ENCODE assay signal across 12 cellular contexts in the genomic region with DNA sequence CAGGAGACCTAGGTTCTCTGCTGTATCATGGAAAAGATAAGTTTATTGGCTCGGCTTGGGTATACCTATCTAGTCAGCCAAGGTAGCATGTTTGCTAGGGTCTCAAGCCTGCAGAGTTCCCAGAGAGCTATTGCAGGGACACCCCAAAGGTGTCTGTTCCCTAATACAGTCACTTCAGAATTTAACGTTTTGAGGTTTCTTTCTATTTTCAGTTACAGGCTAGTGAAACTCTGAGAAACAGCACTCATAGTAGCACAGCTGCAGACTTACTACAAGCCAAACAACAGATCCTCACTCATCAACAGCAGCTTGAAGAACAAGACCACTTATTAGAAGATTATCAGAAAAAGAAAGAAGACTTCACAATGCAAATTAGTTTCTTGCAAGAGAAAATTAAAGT. TPM values are rescaled to one million over a fixed set of nuclear protein-coding genes. Genes with fewer than 3 reads are reported as not detected.
DNase-seq lines count a peak whose midpoint lies in the region; ATAC-seq and TF ChIP-seq lines count a peak whose summit lies in the region.
"Had no signal": no experiment of that assay in that cellular context is flagged by ENCODE, and none has a peak within 500 bp of the region (broad histone marks: within the 10 kb centered on the region; RNA-seq: fewer than 3 reads in every experiment).

No MANE protein-coding gene starts in this region.

- H3K4me1 ChIP-seq in MM.1S (ENCODE audit: low read length): peaks cover 27% of the 10 kb centered on the region
- no peaks in the 10 kb centered on the region for H3K4me1 ChIP-seq in GM23248 (ENCODE audit: insufficient read depth)
- H3K4me1 ChIP-seq: Caco-2, tibial nerve had no signal

- H3K4me1 Mint-ChIP-seq in effector memory CD8-positive, alpha-beta T cell (ENCODE audit: low read depth in 2 of 2): no peaks in the 10 kb centered on the region
- H3K4me1 Mint-ChIP-seq: activated naive CD8-positive, alpha-beta T cell treated with anti-CD3 and anti-CD28 coated beads, Interleukin-2, amount 50 U/mL, for 24 hours had no signal

- no peaks in the 10 kb centered on the region for H3K27me3 ChIP-seq in MM.1S (replicated peaks; ENCODE audit: insufficient read depth, low read length)
- H3K27me3 ChIP-seq in GM23248 (replicated peaks; ENCODE audit: insufficient read depth): no peaks in the 10 kb centered on the region
- H3K27me3 ChIP-seq: tibial nerve had no signal

- no peak for TF ChIP-seq CTCF in MM.1S (IDR thresholded peaks at IDR 0.05; ENCODE audit: low read length)

- ATAC-seq in GM18520 (IDR thresholded peaks at IDR 0.05; ENCODE audit: unreplicated experiment) (peak; percentile 80), GM21390 (IDR thresholded peaks at IDR 0.05; ENCODE audit: unreplicated experiment) (peak; percentile 95), HG03045 (IDR thresholded peaks at IDR 0.05; ENCODE audit: unreplicated experiment) (peak; percentile 95)
- ATAC-seq in effector memory CD8-positive, alpha-beta T cell (replicated peaks): no peak
- ATAC-seq: activated CD8-positive, alpha-beta T cell treated with anti-CD3 and anti-CD28 coated beads, Interleukin-2, amount 10 ng/mL, durations not matched to agents 7 days and 5 days; activated naive CD8-positive, alpha-beta T cell treated with anti-CD3 and anti-CD28 coated beads, Interleukin-2, amount 50 U/mL, for 24 hours had no signal

- H3K4me3 ChIP-seq in MM.1S (ENCODE audit: low read length) (no peak overlapping the region), GM23248 (no peak overlapping the region)
- H3K4me3 ChIP-seq: tibial nerve had no signal

- H3F3A ChIP-seq in MM.1S (ENCODE audit: insufficient read depth, low read length) (peaks cover 9% of the 10 kb centered on the region), GM23248 (ENCODE audit: insufficient read depth) (no peaks in the 10 kb centered on the region)

- in situ Hi-C loops in GM23248 (cut with MboI) (no loop called here), ACHN (cut with HindIII; ENCODE audit: low pct_ligation_motif_present, low pct_unique_long_range_greater_than_20kb, low sequenced_read_pairs) (no loop called here)

- 93 to 97% methylated on average over 2 of the region's 2 CpGs for WGBS in GM23248 (ENCODE audit: low coverage in 1 of 2, low lambda C conversion rate in 2 of 2, missing lambda C conversion rate in 2 of 2), 2 experiments

- H3K9me3 ChIP-seq in MM.1S (replicated peaks; ENCODE audit: insufficient read depth, low read length): no peaks in the 10 kb centered on the region; the same call in 1 of the 2 replicates
- H3K9me3 ChIP-seq in GM23248 (ENCODE audit: low read depth): no peaks in the 10 kb centered on the region
- H3K9me3 ChIP-seq: Caco-2, tibial nerve had no signal

- H3K4me2 ChIP-seq in MM.1S (ENCODE audit: low read depth, low read length) (peak overlapping the region; percentile 37; the same call in 1 of the 2 replicates), GM23248 (ENCODE audit: unreplicated experiment) (no peak overlapping the region)

- no peak overlapping the region for H2AFZ ChIP-seq in MM.1S (ENCODE audit: low read length)
- H2AFZ ChIP-seq in GM23248: no peak overlapping the region

- H3K9ac ChIP-seq in MM.1S (ENCODE audit: low read length) (no peak overlapping the region), GM23248 (no peak overlapping the region)

- H3K36me3 ChIP-seq in MM.1S (replicated peaks; ENCODE audit: insufficient read depth, low read length) (no peaks in the 10 kb centered on the region; the same call in 1 of the 2 replicates), GM23248 (ENCODE audit: low read depth) (peaks cover 28% of the 10 kb centered on the region; the same call in 1 of the 2 replicates)

- H3K79me2 ChIP-seq in MM.1S (ENCODE audit: low read length) (no peaks in the 10 kb centered on the region), GM23248 (ENCODE audit: insufficient read depth) (no peaks in the 10 kb centered on the region)

- H3K27me3 Mint-ChIP-seq in effector memory CD8-positive, alpha-beta T cell: no peaks in the 10 kb centered on the region
- H3K27me3 Mint-ChIP-seq: activated naive CD8-positive, alpha-beta T cell treated with anti-CD3 and anti-CD28 coated beads, Interleukin-2, amount 50 U/mL, for 24 hours had no signal

- H3K36me3 Mint-ChIP-seq in effector memory CD8-positive, alpha-beta T cell (ENCODE audit: insufficient read depth): peaks cover 55% of the 10 kb centered on the region

- no peak overlapping the region for H3K27ac Mint-ChIP-seq in effector memory CD8-positive, alpha-beta T cell
- H3K27ac Mint-ChIP-seq: activated CD8-positive, alpha-beta T cell treated with anti-CD3 and anti-CD28 coated beads, Interleukin-2, amount 10 ng/mL, durations not matched to agents 7 days and 5 days; activated naive CD8-positive, alpha-beta T cell treated with anti-CD3 and anti-CD28 coated beads, Interleukin-2, amount 50 U/mL, for 24 hours had no signal

- peak; percentile 72 for DNase-seq in MM.1S
- no peak for DNase-seq in GM23248
- no peak for DNase-seq in AML-193 (lab: John Stamatoyannopoulos, UW)
- no peak for DNase-seq in effector memory CD8-positive, alpha-beta T cell
- no peak for DNase-seq in ACHN
- DNase-seq: activated CD8-positive, alpha-beta T cell treated with anti-CD3 and anti-CD28 coated beads, Interleukin-2, amount 10 ng/mL, durations not matched to agents 7 days and 5 days; activated naive CD8-positive, alpha-beta T cell treated with anti-CD3 and anti-CD28 coated beads, Interleukin-2, amount 50 U/mL, for 24 hours; Caco-2 had no signal

- H3K27ac ChIP-seq in MM.1S (ENCODE audit: low read length) (peak overlapping the region; percentile 7; the same call in 1 of the 2 replicates), GM23248 (no peak overlapping the region)
- H3K27ac ChIP-seq: tibial nerve had no signal

- H3K9me3 Mint-ChIP-seq in effector memory CD8-positive, alpha-beta T cell: no peaks in the 10 kb centered on the region
- H3K9me3 Mint-ChIP-seq: activated naive CD8-positive, alpha-beta T cell treated with anti-CD3 and anti-CD28 coated beads, Interleukin-2, amount 50 U/mL, for 24 hours had no signal

- no peaks in the 10 kb centered on the region for H4K20me1 ChIP-seq in MM.1S (ENCODE audit: insufficient read depth, low read length)
- H4K20me1 ChIP-seq in GM23248 (ENCODE audit: insufficient read depth): no peaks in the 10 kb centered on the region

- H3K9me2 ChIP-seq in MM.1S (replicated peaks; ENCODE audit: insufficient read depth, low read length): no peaks in the 10 kb centered on the region
- no peaks in the 10 kb centered on the region for H3K9me2 ChIP-seq in GM23248 (ENCODE audit: insufficient read depth)

- H3K4me3 Mint-ChIP-seq in effector memory CD8-positive, alpha-beta T cell: no peak overlapping the region
- H3K4me3 Mint-ChIP-seq: activated CD8-positive, alpha-beta T cell treated with anti-CD3 and anti-CD28 coated beads, Interleukin-2, amount 10 ng/mL, durations not matched to agents 7 days and 5 days; activated naive CD8-positive, alpha-beta T cell treated with anti-CD3 and anti-CD28 coated beads, Interleukin-2, amount 50 U/mL, for 24 hours had no signal

RNA-seq across cellular contexts. Expression of a gene that starts 54.7 kb away (rescaled TPM):
- total RNA-seq in GM23248 (2014; rRNA removed; shearing (Covaris generic)): 24.1 and 24.7 TPM in 2 replicates
- 31.3 and 38.8 TPM in 2 replicates for polyA plus RNA-seq in GM23248 (2016; fragmentation: Nextera tagmentation; extraction: Ambion mirVana)
